ENCODE assay signal across 31 cellular contexts in genomic region chr11:74942073-74942750, GRCh38. TPM values are rescaled to one million over a fixed set of nuclear protein-coding genes. Genes with fewer than 3 reads are reported as not detected.
A peak's percentile ranks its signal among the peaks of the same experiment; 100 is the strongest.
DNase-seq lines count a peak whose midpoint lies in the region; ATAC-seq and TF ChIP-seq lines count a peak whose summit lies in the region.
"Had no signal": no experiment of that assay in that cellular context is flagged by ENCODE, and none has a peak within 500 bp of the region (broad histone marks: within the 10 kb centered on the region; RNA-seq: fewer than 3 reads in every experiment).

No MANE protein-coding gene starts in this region.

- peaks cover 29% of the 10 kb centered on the region for H3K4me1 ChIP-seq in skeletal muscle satellite cell (ENCODE audit: control insufficient read depth, insufficient read depth, low read length)
- H3K4me1 ChIP-seq: Caco-2, left lung had no signal

- intact Hi-C loops in activated CD4-positive, alpha-beta memory T cell treated with anti-CD3 and anti-CD28 coated beads for 36 hours (cut with micrococcal nuclease) = no loop called here

- H3K4me2 ChIP-seq in skeletal muscle satellite cell (ENCODE audit: low read length) = peak overlapping the region; percentile 63

- no peaks in the 10 kb centered on the region for H3K9me3 Mint-ChIP-seq in activated CD4-positive, alpha-beta memory T cell treated with anti-CD3 and anti-CD28 coated beads for 36 hours
- H3K9me3 Mint-ChIP-seq in activated CD4-positive, alpha-beta memory T cell treated with anti-CD3 and anti-CD28 coated beads, Interleukin-2, amount 10 ng/mL, durations not matched to agents 7 days and 5 days = no peaks in the 10 kb centered on the region
- no peaks in the 10 kb centered on the region for H3K9me3 Mint-ChIP-seq in central memory CD8-positive, alpha-beta T cell
- H3K9me3 Mint-ChIP-seq: mesothelial cell of epicardium, naive B cell had no signal

- no peaks in the 10 kb centered on the region for H3K27me3 Mint-ChIP-seq in activated CD4-positive, alpha-beta memory T cell treated with anti-CD3 and anti-CD28 coated beads for 36 hours
- H3K27me3 Mint-ChIP-seq in activated CD4-positive, alpha-beta memory T cell treated with anti-CD3 and anti-CD28 coated beads, Interleukin-2, amount 10 ng/mL, durations not matched to agents 7 days and 5 days = no peaks in the 10 kb centered on the region
- no peaks in the 10 kb centered on the region for H3K27me3 Mint-ChIP-seq in central memory CD8-positive, alpha-beta T cell
- H3K27me3 Mint-ChIP-seq: activated naive CD8-positive, alpha-beta T cell; naive B cell had no signal

- peaks cover 17% of the 10 kb centered on the region for H3K4me1 Mint-ChIP-seq in activated CD4-positive, alpha-beta memory T cell treated with anti-CD3 and anti-CD28 coated beads for 36 hours (ENCODE audit: low read depth)
- peaks cover 7% of the 10 kb centered on the region for H3K4me1 Mint-ChIP-seq in activated CD4-positive, alpha-beta memory T cell treated with anti-CD3 and anti-CD28 coated beads, Interleukin-2, amount 10 ng/mL, durations not matched to agents 7 days and 5 days
- H3K4me1 Mint-ChIP-seq in central memory CD8-positive, alpha-beta T cell = peaks cover 21% of the 10 kb centered on the region
- H3K4me1 Mint-ChIP-seq: mesothelial cell of epicardium had no signal

- POLR2A ChIA-PET in activated CD4-positive, alpha-beta memory T cell treated with anti-CD3 and anti-CD28 coated beads for 36 hours (lab: Charles Lee) = interaction anchor here (1.0 kb wide), 1 partner anchor 16 kb away, joined by 3 read pairs; no protein-coding TSS in a partner anchor
- POLR2A ChIA-PET in activated CD4-positive, alpha-beta memory T cell treated with anti-CD3 and anti-CD28 coated beads, Interleukin-2, amount 10 ng/mL, durations not matched to agents 7 days and 5 days (lab: Charles Lee) = no interaction called here
- POLR2A ChIA-PET in RWPE1 (lab: Yijun Ruan, JAX; ENCODE audit: low non-redundant PET) = no interaction called here

- peaks cover 6% of the 10 kb centered on the region for H3K36me3 Mint-ChIP-seq in activated CD4-positive, alpha-beta memory T cell treated with anti-CD3 and anti-CD28 coated beads for 36 hours
- H3K36me3 Mint-ChIP-seq in activated CD4-positive, alpha-beta memory T cell treated with anti-CD3 and anti-CD28 coated beads, Interleukin-2, amount 10 ng/mL, durations not matched to agents 7 days and 5 days (ENCODE audit: low read depth) = peaks cover 13% of the 10 kb centered on the region
- peaks cover 11% of the 10 kb centered on the region for H3K36me3 Mint-ChIP-seq in central memory CD8-positive, alpha-beta T cell (ENCODE audit: insufficient read depth)

- no peak for TF ChIP-seq CTCF in RWPE1 (conservative IDR thresholded peaks at IDR 0.05; ENCODE audit: low read depth)

- H3K4me3 Mint-ChIP-seq in activated CD4-positive, alpha-beta memory T cell treated with anti-CD3 and anti-CD28 coated beads for 36 hours = no peak overlapping the region
- H3K4me3 Mint-ChIP-seq in activated CD4-positive, alpha-beta memory T cell treated with anti-CD3 and anti-CD28 coated beads, Interleukin-2, amount 10 ng/mL, durations not matched to agents 7 days and 5 days = no peak overlapping the region
- H3K4me3 Mint-ChIP-seq in central memory CD8-positive, alpha-beta T cell = no peak overlapping the region
- H3K4me3 Mint-ChIP-seq: activated naive CD8-positive, alpha-beta T cell; mesothelial cell of epicardium; naive B cell had no signal

- no peak for DNase-seq in activated CD4-positive, alpha-beta memory T cell treated with anti-CD3 and anti-CD28 coated beads for 36 hours
- DNase-seq in activated CD4-positive, alpha-beta memory T cell treated with anti-CD3 and anti-CD28 coated beads, Interleukin-2, amount 10 ng/mL, durations not matched to agents 7 days and 5 days = no peak
- DNase-seq in RWPE1 (ENCODE audit: low spot score) (no peak), COLO829 (ENCODE audit: low spot score) (no peak), iPS-NIHi7 (ENCODE audit: extremely low spot score) (no peak), NCI-H774 (lab: John Stamatoyannopoulos, UW) (no peak)
- no peak for DNase-seq in central memory CD8-positive, alpha-beta T cell (ENCODE audit: low spot score in 2 of 2)
- DNase-seq: 8988T; activated CD8-positive, alpha-beta memory T cell treated with anti-CD3 and anti-CD28 coated beads for 24 hours; activated effector memory CD4-positive, alpha-beta T cell treated with anti-CD3 and anti-CD28 coated beads, Interleukin-2, amount 50 U/mL, for 16 hours; activated T-cell treated with anti-CD3 and anti-CD28 coated beads for 4 hours; Caco-2; cortex of kidney; DMS79; effector memory CD4-positive, alpha-beta T cell; erythroblast; left lung; naive B cell; NCI-H1092; NCI-H1694; NCI-H446; NCI-H82; sigmoid colon; stimulated activated CD4-positive, alpha-beta T cell treated with anti-CD3 and anti-CD28 coated beads, Interleukin-15, amount 100 ng/mL, for 24 hours; stimulated activated CD4-positive, alpha-beta T cell treated with anti-CD3 and anti-CD28 coated beads, Interleukin-4, amount 100 ng/mL, for 4 hours had no signal

- no peak overlapping the region for H3K9ac ChIP-seq in skeletal muscle satellite cell (ENCODE audit: low read depth, low read length)

- no peaks in the 10 kb centered on the region for H3K36me3 ChIP-seq in skeletal muscle satellite cell (ENCODE audit: insufficient read depth, low read length)

- H3K9me3 ChIP-seq in skeletal muscle satellite cell (replicated peaks; ENCODE audit: low read length) = no peaks in the 10 kb centered on the region
- H3K9me3 ChIP-seq: Caco-2, left lung, neutrophil, sigmoid colon had no signal

- H3K4me3 ChIP-seq in skeletal muscle satellite cell (ENCODE audit: low read length) = no peak overlapping the region
- H3K4me3 ChIP-seq: left lung, sigmoid colon, SK-N-MC had no signal

- no peak for ATAC-seq in central memory CD8-positive, alpha-beta T cell (replicated peaks; ENCODE audit: extremely low read depth, poor library complexity, severe bottlenecking)
- ATAC-seq: left lung had no signal

- CTCF ChIA-PET in activated CD4-positive, alpha-beta memory T cell treated with anti-CD3 and anti-CD28 coated beads for 36 hours (lab: Charles Lee) = interaction anchor here (1.1 to 3.0 kb wide), 3 partner anchors 12 to 306 kb away, joined by 3 to 20 read pairs (median 4); no protein-coding TSS in a partner anchor
- CTCF ChIA-PET in activated CD4-positive, alpha-beta memory T cell treated with anti-CD3 and anti-CD28 coated beads, Interleukin-2, amount 10 ng/mL, durations not matched to agents 7 days and 5 days (lab: Charles Lee) = interaction anchor here (1.6 kb wide), 1 partner anchor 15 kb away, joined by 5 read pairs; no protein-coding TSS in a partner anchor
- CTCF ChIA-PET in RWPE1 (lab: Yijun Ruan, JAX) = no interaction called here

- peak overlapping the region; percentile 93 for H3K27ac ChIP-seq in RWPE1
- H3K27ac ChIP-seq: C4-2B, left lung, neutrophil, sigmoid colon, SK-N-MC had no signal

- H3K27ac Mint-ChIP-seq in activated CD4-positive, alpha-beta memory T cell treated with anti-CD3 and anti-CD28 coated beads for 36 hours = peak overlapping the region; percentile 57
- H3K27ac Mint-ChIP-seq in activated CD4-positive, alpha-beta memory T cell treated with anti-CD3 and anti-CD28 coated beads, Interleukin-2, amount 10 ng/mL, durations not matched to agents 7 days and 5 days = no peak overlapping the region
- H3K27ac Mint-ChIP-seq in central memory CD8-positive, alpha-beta T cell (ENCODE audit: low read depth) = peak overlapping the region; percentile 63
- H3K27ac Mint-ChIP-seq: activated naive CD8-positive, alpha-beta T cell; mesothelial cell of epicardium had no signal

- no peaks in the 10 kb centered on the region for H3K27me3 ChIP-seq in skeletal muscle satellite cell (ENCODE audit: control insufficient read depth, insufficient read depth, low read length)
- H3K27me3 ChIP-seq: left lung, neutrophil, sigmoid colon had no signal

RNA-seq across cellular contexts. Expression of gene XRRA1, which starts 6.7 kb away (rescaled TPM):
- total RNA-seq in activated CD4-positive, alpha-beta memory T cell treated with anti-CD3 and anti-CD28 coated beads for 36 hours = 10 to 100 TPM in 1 of 2 experiments, 1 to 10 TPM in 1; 9.1 to 13.0 TPM
- total RNA-seq in activated CD4-positive, alpha-beta memory T cell treated with anti-CD3 and anti-CD28 coated beads, Interleukin-2, amount 10 ng/mL, durations not matched to agents 7 days and 5 days = 10 to 100 TPM; 10.3 to 10.9 TPM
- total RNA-seq in skeletal muscle satellite cell (2012; rRNA removed) = 8.1 and 23.1 TPM in 2 replicates

RNA-seq across cellular contexts. Expression of gene SPCS2, which starts 6.9 kb away (rescaled TPM):
- 100 to 1,000 TPM; 126 to 138 TPM for total RNA-seq in activated CD4-positive, alpha-beta memory T cell treated with anti-CD3 and anti-CD28 coated beads for 36 hours
- total RNA-seq in activated CD4-positive, alpha-beta memory T cell treated with anti-CD3 and anti-CD28 coated beads, Interleukin-2, amount 10 ng/mL, durations not matched to agents 7 days and 5 days = 100 to 1,000 TPM; 194 to 198 TPM
- 8.6 and 15.3 TPM in 2 replicates for total RNA-seq in skeletal muscle satellite cell (2012; rRNA removed)

RNA-seq across cellular contexts. Expression of gene NEU3, which starts 46.5 kb away (rescaled TPM):
- total RNA-seq in activated CD4-positive, alpha-beta memory T cell treated with anti-CD3 and anti-CD28 coated beads for 36 hours = 10 to 100 TPM; 13.6 to 14.3 TPM
- total RNA-seq in activated CD4-positive, alpha-beta memory T cell treated with anti-CD3 and anti-CD28 coated beads, Interleukin-2, amount 10 ng/mL, durations not matched to agents 7 days and 5 days = 10 to 100 TPM; 11.5 to 12.6 TPM
- total RNA-seq in skeletal muscle satellite cell (2012; rRNA removed) = 3.3 and 6.3 TPM in 2 replicates
